Comparison of ENCODE assay signal across 30 cellular contexts in the genomic region with DNA sequence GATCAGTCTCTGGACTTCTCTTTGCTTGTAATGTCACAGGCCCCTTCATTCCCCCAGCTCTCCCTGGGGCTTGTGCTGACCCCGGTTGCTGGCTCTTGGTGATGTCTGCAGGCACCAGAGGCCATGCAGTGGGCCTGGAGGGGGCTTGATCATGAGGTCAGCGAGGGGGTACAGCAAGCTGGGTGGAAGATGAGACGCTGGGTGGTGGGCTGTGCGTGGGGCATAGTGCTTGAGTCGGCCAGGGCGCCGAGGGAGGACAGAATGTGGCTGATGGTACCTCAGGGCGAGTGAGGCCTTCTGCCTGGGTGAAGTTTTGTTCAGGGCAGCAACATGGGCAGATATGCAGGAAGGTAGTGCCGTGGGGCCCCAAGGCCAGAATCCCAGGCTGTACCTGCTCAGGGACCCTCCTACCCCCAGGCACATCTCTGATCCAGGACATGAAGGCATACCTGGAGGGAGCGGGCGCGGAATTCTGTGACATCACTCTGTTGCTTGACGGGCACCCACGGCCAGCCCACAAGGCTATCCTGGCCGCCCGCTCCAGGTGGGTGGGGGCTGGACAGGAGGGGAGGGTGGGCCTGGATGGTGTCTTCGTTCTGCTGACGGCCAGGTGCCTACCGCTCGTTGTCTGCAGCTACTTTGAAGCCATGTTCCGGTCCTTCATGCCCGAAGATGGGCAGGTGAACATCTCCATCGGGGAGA. TPM values are rescaled to one million over a fixed set of nuclear protein-coding genes. Genes with fewer than 3 reads are reported as not detected.
DNase-seq lines count a peak whose midpoint lies in the region; ATAC-seq and TF ChIP-seq lines count a peak whose summit lies in the region.
"Had no signal": no experiment of that assay in that cellular context is flagged by ENCODE, and none has a peak within 500 bp of the region (broad histone marks: within the 10 kb centered on the region; RNA-seq: fewer than 3 reads in every experiment).

No MANE protein-coding gene starts in this region.

- H3K9me3 ChIP-seq in neural progenitor cell (ENCODE audit: low read depth): no peaks in the 10 kb centered on the region
- H3K9me3 ChIP-seq: A549 had no signal

- no peaks in the 10 kb centered on the region for H3K36me3 ChIP-seq in neural progenitor cell

- peaks cover 2% of the 10 kb centered on the region for H3K27me3 Mint-ChIP-seq in neural progenitor cell (ENCODE audit: insufficient read depth, low read depth)
- no peaks in the 10 kb centered on the region for H3K27me3 Mint-ChIP-seq in activated CD4-positive, alpha-beta memory T cell treated with anti-CD3 and anti-CD28 coated beads, Interleukin-2, amount 10 ng/mL, durations not matched to agents 7 days and 5 days
- H3K27me3 Mint-ChIP-seq: CD8-positive, alpha-beta memory T cell had no signal

- H3K9ac ChIP-seq in neural progenitor cell: no peak overlapping the region
- H3K9ac ChIP-seq: KMS-11 had no signal

- POLR2A ChIA-PET in RWPE1 (lab: Yijun Ruan, JAX; ENCODE audit: low non-redundant PET): no interaction called here
- POLR2A ChIA-PET in activated CD4-positive, alpha-beta memory T cell treated with anti-CD3 and anti-CD28 coated beads, Interleukin-2, amount 10 ng/mL, durations not matched to agents 7 days and 5 days (lab: Charles Lee): no interaction called here

- no peak for TF ChIP-seq CTCF in RWPE1 (conservative IDR thresholded peaks at IDR 0.05; ENCODE audit: low read depth)
- TF ChIP-seq CTCF in neural progenitor cell (IDR thresholded peaks at IDR 0.05): no peak

- CTCF ChIA-PET in RWPE1 (lab: Yijun Ruan, JAX): no interaction called here
- CTCF ChIA-PET in activated CD4-positive, alpha-beta memory T cell treated with anti-CD3 and anti-CD28 coated beads, Interleukin-2, amount 10 ng/mL, durations not matched to agents 7 days and 5 days (lab: Charles Lee): no interaction called here

- DNase-seq in activated naive CD4-positive, alpha-beta T cell treated with anti-CD3 and anti-CD28 coated beads, Interleukin-2, amount 50 U/mL, for 72 hours (ENCODE audit: low spot score in 2 of 2): no peak
- DNase-seq in activated naive CD4-positive, alpha-beta T cell (lab: John Stamatoyannopoulos, UW): no peak
- no peak for DNase-seq in RWPE1 (ENCODE audit: low spot score)
- DNase-seq in neural progenitor cell (ENCODE audit: low spot score): no peak
- DNase-seq in glomerular visceral epithelial cell (ENCODE audit: extremely low spot score): no peak
- DNase-seq in activated CD4-positive, alpha-beta memory T cell treated with anti-CD3 and anti-CD28 coated beads, Interleukin-2, amount 10 ng/mL, durations not matched to agents 7 days and 5 days: no peak
- no peak for DNase-seq in activated CD4-positive, alpha-beta T cell treated with anti-CD3 and anti-CD28 coated beads for 48 hours
- DNase-seq: AML-193; C1 segment of cervical spinal cord; CD8-positive, alpha-beta memory T cell; DMS 273 treated with DMSO at 0.1 percent for 48 hours; DMS79; EL; GDM1; HCEC 1CT; IMR-90; MM.1S; NCI-H1048; NCI-H1417; NCI-H1694; NCI-H2029 treated with DMSO at 0.1 percent for 48 hours; NCI-H446 treated with DMSO at 0.1 percent for 48 hours; NCI-H526 treated with DMSO at 0.1 percent for 48 hours; PC-9; SHP77 treated with DMSO at 0.1 percent for 48 hours had no signal

- peaks cover 0 to 7% of the 10 kb centered on the region in 2 donors for H3K36me3 Mint-ChIP-seq in activated naive CD4-positive, alpha-beta T cell treated with anti-CD3 and anti-CD28 coated beads, Interleukin-2, amount 50 U/mL, for 72 hours
- H3K36me3 Mint-ChIP-seq in neural progenitor cell: peaks cover 1% of the 10 kb centered on the region
- peaks cover 22% of the 10 kb centered on the region for H3K36me3 Mint-ChIP-seq in activated CD4-positive, alpha-beta memory T cell treated with anti-CD3 and anti-CD28 coated beads, Interleukin-2, amount 10 ng/mL, durations not matched to agents 7 days and 5 days (ENCODE audit: low read depth)

- H3K9me3 Mint-ChIP-seq in activated naive CD4-positive, alpha-beta T cell treated with anti-CD3 and anti-CD28 coated beads, Interleukin-2, amount 50 U/mL, for 72 hours: no peaks in the 10 kb centered on the region
- H3K9me3 Mint-ChIP-seq in neural progenitor cell: no peaks in the 10 kb centered on the region
- no peaks in the 10 kb centered on the region for H3K9me3 Mint-ChIP-seq in activated CD4-positive, alpha-beta memory T cell treated with anti-CD3 and anti-CD28 coated beads, Interleukin-2, amount 10 ng/mL, durations not matched to agents 7 days and 5 days
- H3K9me3 Mint-ChIP-seq: CD8-positive, alpha-beta memory T cell had no signal

- peak overlapping the region; percentile 39 to 62 for H3K27ac Mint-ChIP-seq in activated naive CD4-positive, alpha-beta T cell treated with anti-CD3 and anti-CD28 coated beads, Interleukin-2, amount 50 U/mL, for 72 hours
- peak overlapping the region; percentile 18 for H3K27ac Mint-ChIP-seq in neural progenitor cell
- no peak overlapping the region for H3K27ac Mint-ChIP-seq in activated CD4-positive, alpha-beta memory T cell treated with anti-CD3 and anti-CD28 coated beads, Interleukin-2, amount 10 ng/mL, durations not matched to agents 7 days and 5 days

- no peak for ATAC-seq in activated naive CD4-positive, alpha-beta T cell treated with anti-CD3 and anti-CD28 coated beads, Interleukin-2, amount 50 U/mL, for 72 hours
- ATAC-seq: A549, GM12878 had no signal

- no peak overlapping the region for H2AFZ ChIP-seq in neural progenitor cell (replicated peaks)
- H2AFZ ChIP-seq: PC-9 had no signal

- H3F3A ChIP-seq in neural progenitor cell (ENCODE audit: low read depth): peaks cover 8% of the 10 kb centered on the region

- H4K20me1 ChIP-seq in neural progenitor cell (ENCODE audit: low read depth): no peaks in the 10 kb centered on the region

- no peak overlapping the region for H3K4me2 ChIP-seq in neural progenitor cell
- H3K4me2 ChIP-seq: A549, KMS-11, PC-9 had no signal

- peaks cover 4% of the 10 kb centered on the region for H3K4me1 Mint-ChIP-seq in neural progenitor cell
- H3K4me1 Mint-ChIP-seq in activated CD4-positive, alpha-beta memory T cell treated with anti-CD3 and anti-CD28 coated beads, Interleukin-2, amount 10 ng/mL, durations not matched to agents 7 days and 5 days: peaks cover 8% of the 10 kb centered on the region

- no peaks in the 10 kb centered on the region for H3K27me3 ChIP-seq in neural progenitor cell

- peaks cover 1% of the 10 kb centered on the region for H3K4me1 ChIP-seq in neural progenitor cell

- no peak overlapping the region for H3K4me3 Mint-ChIP-seq in neural progenitor cell
- no peak overlapping the region for H3K4me3 Mint-ChIP-seq in activated CD4-positive, alpha-beta memory T cell treated with anti-CD3 and anti-CD28 coated beads, Interleukin-2, amount 10 ng/mL, durations not matched to agents 7 days and 5 days
- H3K4me3 Mint-ChIP-seq: CD8-positive, alpha-beta memory T cell had no signal

- H3K27ac ChIP-seq in RWPE1 (peak overlapping the region; percentile 99), neural progenitor cell (no peak overlapping the region)
- H3K27ac ChIP-seq: A549, KMS-11, PC-9 had no signal

- peaks cover 7% of the 10 kb centered on the region for H3K79me2 ChIP-seq in neural progenitor cell (ENCODE audit: low read depth)

- H3K4me3 ChIP-seq in neural progenitor cell: no peak overlapping the region
- H3K4me3 ChIP-seq: A549, GM12878, PC-9 had no signal

RNA-seq across cellular contexts. Expression of gene THAP7, which starts 6.4 kb away (rescaled TPM):
- 10 to 100 TPM; 21.9 to 23.9 TPM for total RNA-seq in activated naive CD4-positive, alpha-beta T cell treated with anti-CD3 and anti-CD28 coated beads, Interleukin-2, amount 50 U/mL, for 72 hours
- 14.7 and 29.2 TPM in 2 replicates for total RNA-seq in neural progenitor cell (ENCODE audit: low replicate concordance)
- 10 to 100 TPM; 24.7 to 25.4 TPM for total RNA-seq in activated CD4-positive, alpha-beta memory T cell treated with anti-CD3 and anti-CD28 coated beads, Interleukin-2, amount 10 ng/mL, durations not matched to agents 7 days and 5 days

RNA-seq across cellular contexts. Expression of gene LZTR1, which starts 13.4 kb away (rescaled TPM):
- total RNA-seq in activated naive CD4-positive, alpha-beta T cell treated with anti-CD3 and anti-CD28 coated beads, Interleukin-2, amount 50 U/mL, for 72 hours: 10 to 100 TPM; 30.7 to 41.8 TPM
- 21.9 and 39.4 TPM in 2 replicates for total RNA-seq in neural progenitor cell (ENCODE audit: low replicate concordance)
- total RNA-seq in activated CD4-positive, alpha-beta memory T cell treated with anti-CD3 and anti-CD28 coated beads, Interleukin-2, amount 10 ng/mL, durations not matched to agents 7 days and 5 days: 10 to 100 TPM; 53.3 to 60.3 TPM

RNA-seq across cellular contexts. Expression of gene P2RX6, which starts 19.5 kb away (rescaled TPM):
- under 1 TPM in 1 of 2 donors, not detected in 1; 0.34 TPM for total RNA-seq in activated naive CD4-positive, alpha-beta T cell treated with anti-CD3 and anti-CD28 coated beads, Interleukin-2, amount 50 U/mL, for 72 hours
- 0.36 and 0.53 TPM in 2 replicates for total RNA-seq in neural progenitor cell (ENCODE audit: low replicate concordance)
- under 1 TPM; 0.08 to 0.23 TPM for total RNA-seq in activated CD4-positive, alpha-beta memory T cell treated with anti-CD3 and anti-CD28 coated beads, Interleukin-2, amount 10 ng/mL, durations not matched to agents 7 days and 5 days
- total RNA-seq: H1 had no signal

RNA-seq across cellular contexts. Expression of gene AIFM3, which starts 28.4 kb away (rescaled TPM):
- total RNA-seq in activated naive CD4-positive, alpha-beta T cell treated with anti-CD3 and anti-CD28 coated beads, Interleukin-2, amount 50 U/mL, for 72 hours: under 1 TPM; 0.11 to 0.12 TPM
- total RNA-seq in neural progenitor cell (ENCODE audit: low replicate concordance): 4.3 and 12.0 TPM in 2 replicates
- total RNA-seq in activated CD4-positive, alpha-beta memory T cell treated with anti-CD3 and anti-CD28 coated beads, Interleukin-2, amount 10 ng/mL, durations not matched to agents 7 days and 5 days: under 1 TPM; 0.23 to 0.58 TPM
- total RNA-seq: RPMI7951 had no signal

RNA-seq across cellular contexts. Expression of gene SLC7A4, which starts 36.9 kb away (rescaled TPM):
- not detected for total RNA-seq in activated naive CD4-positive, alpha-beta T cell treated with anti-CD3 and anti-CD28 coated beads, Interleukin-2, amount 50 U/mL, for 72 hours
- 0.34 TPM in 1 of 2 replicates, not detected in the other for total RNA-seq in neural progenitor cell (ENCODE audit: low replicate concordance)
- not detected for total RNA-seq in activated CD4-positive, alpha-beta memory T cell treated with anti-CD3 and anti-CD28 coated beads, Interleukin-2, amount 10 ng/mL, durations not matched to agents 7 days and 5 days
- total RNA-seq: H1, IMR-90, PC-9, RPMI7951 had no signal
